Comparison of ENCODE assay signal across 8 cellular contexts in genomic region chr5:55994502-55994997, GRCh38. TPM values are rescaled to one million over a fixed set of nuclear protein-coding genes. Genes with fewer than 3 reads are reported as not detected.
A peak's percentile ranks its signal among the peaks of the same experiment; 100 is the strongest.
DNase-seq lines count a peak whose midpoint lies in the region; ATAC-seq and TF ChIP-seq lines count a peak whose summit lies in the region.

Gene IL6ST (minus strand): TSS chr5:55994963. CDS start chr5:55976278, 18,685 bp downstream.

- intact Hi-C loops in breast epithelium (cut with DNase I; ENCODE audit: low total_unique reads) = no loop called here

- peaks cover 17% of the 10 kb centered on the region for H3F3A ChIP-seq in smooth muscle cell (ENCODE audit: low read depth)

- POLR2A ChIA-PET in RWPE1 (lab: Yijun Ruan, JAX; ENCODE audit: low non-redundant PET) = interaction anchor here (0.6 to 1.7 kb wide), 4 partner anchors 8 to 205 kb away, joined by 3 to 6 read pairs (median 3); no protein-coding TSS in a partner anchor

- H3K9me3 ChIP-seq in breast epithelium (no peaks in the 10 kb centered on the region), smooth muscle cell (replicated peaks; ENCODE audit: low read depth) (no peaks in the 10 kb centered on the region)

- CTCF ChIA-PET in RWPE1 (lab: Yijun Ruan, JAX) = interaction anchor here (0.5 to 1.2 kb wide), 3 partner anchors 17 to 767 kb away, joined by 3 to 6 read pairs (median 4); no protein-coding TSS in a partner anchor

- no peak for TF ChIP-seq POLR2A in breast epithelium (IDR thresholded peaks at IDR 0.05)

- peak; percentile 52 for DNase-seq in AG08395 (ENCODE audit: low spot score)
- DNase-seq in RWPE1 (ENCODE audit: low spot score) = peak; percentile 83
- peak in 1 of 2 donors; percentile 68 for DNase-seq in breast epithelium (ENCODE audit: low spot score in 2 of 2)
- peak; percentile 82 for DNase-seq in iPS-NIHi11 (ENCODE audit: low spot score)
- DNase-seq in smooth muscle cell (lab: John Stamatoyannopoulos, UW; ENCODE audit: unreplicated experiment) = peak; percentile 79
- no peak for DNase-seq in NCI-H128 (lab: John Stamatoyannopoulos, UW; ENCODE audit: unreplicated experiment)

- H3K27me3 ChIP-seq in breast epithelium (no peaks in the 10 kb centered on the region), smooth muscle cell (ENCODE audit: low read depth) (no peaks in the 10 kb centered on the region)

- peak within 1 kb of the TSS; percentile 18 for H2AFZ ChIP-seq in smooth muscle cell (ENCODE audit: low read depth)

- peak within 1 kb of the TSS; percentile 98 for H3K27ac ChIP-seq in RWPE1
- H3K27ac ChIP-seq in breast epithelium = peak within 1 kb of the TSS; percentile 99
- peak within 1 kb of the TSS; percentile 97 for H3K27ac ChIP-seq in smooth muscle cell (ENCODE audit: low read depth)

- peak within 1 kb of the TSS; percentile 100 for H3K9ac ChIP-seq in smooth muscle cell (ENCODE audit: low read depth)

- H3K4me1 ChIP-seq in breast epithelium = peaks cover 0 to 7% of the 10 kb centered on the region in 2 donors
- H3K4me1 ChIP-seq in smooth muscle cell (ENCODE audit: low read depth) = peaks cover 17% of the 10 kb centered on the region

- ATAC-seq in GM18508 (IDR thresholded peaks at IDR 0.05; ENCODE audit: insufficient read depth, unreplicated experiment) (peak; percentile 27), HG02970 (IDR thresholded peaks at IDR 0.05; ENCODE audit: low FRiP score, unreplicated experiment) (peak; percentile 37)

- WGBS in smooth muscle cell (ENCODE audit: low lambda C conversion rate) = under 1% methylated on average over 48 of the region's 48 CpGs

- peaks cover 62% of the 10 kb centered on the region for H3K79me2 ChIP-seq in smooth muscle cell (ENCODE audit: low read depth)

- no peak for TF ChIP-seq CTCF in RWPE1 (conservative IDR thresholded peaks at IDR 0.05; ENCODE audit: low read depth)
- TF ChIP-seq CTCF in breast epithelium (IDR thresholded peaks at IDR 0.05) = no peak
- peak; percentile 10 for TF ChIP-seq CTCF in smooth muscle cell (IDR thresholded peaks at IDR 0.05; ENCODE audit: borderline replicate concordance, insufficient read depth, poor library complexity, severe bottlenecking)

- no peaks in the 10 kb centered on the region for H3K36me3 ChIP-seq in breast epithelium
- no peaks in the 10 kb centered on the region for H3K36me3 ChIP-seq in smooth muscle cell (ENCODE audit: low read depth)

- H4K20me1 ChIP-seq in smooth muscle cell (ENCODE audit: low read depth) = peaks cover 47% of the 10 kb centered on the region

- peak within 1 kb of the TSS; percentile 90 to 92 (median 90) for H3K4me3 ChIP-seq in breast epithelium
- H3K4me3 ChIP-seq in smooth muscle cell = peak within 1 kb of the TSS; percentile 85

- H3K4me2 ChIP-seq in smooth muscle cell = peak within 1 kb of the TSS; percentile 93

RNA-seq across cellular contexts. Expression of gene IL6ST, which starts in this region (rescaled TPM):
- total RNA-seq in breast epithelium (100 to 1,000 TPM; 573 to 722 (median 615) TPM), smooth muscle cell (1,401 and 1,456 TPM in 2 replicates)
- 555 and 672 TPM in 2 replicates for polyA plus RNA-seq in smooth muscle cell
